ENCODE assay signal across 2 cellular contexts in the genomic region with DNA sequence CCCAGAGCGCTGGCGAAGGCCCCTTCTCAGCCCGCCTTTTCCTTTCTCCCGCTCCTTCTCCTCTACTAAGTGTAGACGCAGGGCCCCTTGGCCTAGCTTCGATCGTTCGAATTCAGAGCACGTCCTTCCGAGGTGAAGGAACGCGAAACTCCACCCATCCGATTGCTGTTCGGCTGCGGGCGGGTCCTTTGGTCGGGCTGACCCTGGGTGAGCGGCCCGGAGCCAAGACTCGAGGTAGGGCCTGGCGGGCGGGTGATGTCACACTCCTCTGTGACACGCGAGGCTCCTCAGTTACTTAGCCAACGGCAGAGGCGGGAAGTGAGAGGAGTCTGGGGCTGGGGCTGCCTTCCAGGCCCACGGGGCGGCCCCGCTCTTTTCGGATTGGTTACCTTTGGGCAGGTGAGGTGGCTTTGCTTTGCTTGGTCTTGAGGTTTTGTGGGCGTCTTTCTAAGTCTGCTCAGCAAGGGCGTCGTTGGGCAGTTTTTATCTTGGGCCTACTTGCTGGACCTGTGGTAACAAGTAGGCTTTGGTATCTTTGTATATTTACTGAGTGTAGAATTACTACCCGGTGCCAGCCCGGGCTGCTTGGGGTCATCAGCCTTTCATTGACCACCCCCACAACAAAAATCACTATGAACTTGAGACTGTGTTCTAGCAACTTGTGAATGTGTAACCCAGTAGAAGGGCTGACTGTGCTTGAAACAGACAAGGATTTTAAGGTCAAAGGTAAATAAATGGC.
TF ChIP-seq lines count a peak whose summit lies in the region.

No MANE protein-coding gene starts in this region.

TF ChIP-seq in Ishikawa, 13 proteins besides CTCF, POLR2A, EP300 and RAD21 (continued from another document):
- TF ChIP-seq, protein P1, sequence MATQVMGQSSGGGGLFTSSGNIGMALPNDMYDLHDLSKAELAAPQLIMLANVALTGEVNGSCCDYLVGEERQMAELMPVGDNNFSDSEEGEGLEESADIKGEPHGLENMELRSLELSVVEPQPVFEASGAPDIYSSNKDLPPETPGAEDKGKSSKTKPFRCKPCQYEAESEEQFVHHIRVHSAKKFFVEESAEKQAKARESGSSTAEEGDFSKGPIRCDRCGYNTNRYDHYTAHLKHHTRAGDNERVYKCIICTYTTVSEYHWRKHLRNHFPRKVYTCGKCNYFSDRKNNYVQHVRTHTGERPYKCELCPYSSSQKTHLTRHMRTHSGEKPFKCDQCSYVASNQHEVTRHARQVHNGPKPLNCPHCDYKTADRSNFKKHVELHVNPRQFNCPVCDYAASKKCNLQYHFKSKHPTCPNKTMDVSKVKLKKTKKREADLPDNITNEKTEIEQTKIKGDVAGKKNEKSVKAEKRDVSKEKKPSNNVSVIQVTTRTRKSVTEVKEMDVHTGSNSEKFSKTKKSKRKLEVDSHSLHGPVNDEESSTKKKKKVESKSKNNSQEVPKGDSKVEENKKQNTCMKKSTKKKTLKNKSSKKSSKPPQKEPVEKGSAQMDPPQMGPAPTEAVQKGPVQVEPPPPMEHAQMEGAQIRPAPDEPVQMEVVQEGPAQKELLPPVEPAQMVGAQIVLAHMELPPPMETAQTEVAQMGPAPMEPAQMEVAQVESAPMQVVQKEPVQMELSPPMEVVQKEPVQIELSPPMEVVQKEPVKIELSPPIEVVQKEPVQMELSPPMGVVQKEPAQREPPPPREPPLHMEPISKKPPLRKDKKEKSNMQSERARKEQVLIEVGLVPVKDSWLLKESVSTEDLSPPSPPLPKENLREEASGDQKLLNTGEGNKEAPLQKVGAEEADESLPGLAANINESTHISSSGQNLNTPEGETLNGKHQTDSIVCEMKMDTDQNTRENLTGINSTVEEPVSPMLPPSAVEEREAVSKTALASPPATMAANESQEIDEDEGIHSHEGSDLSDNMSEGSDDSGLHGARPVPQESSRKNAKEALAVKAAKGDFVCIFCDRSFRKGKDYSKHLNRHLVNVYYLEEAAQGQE (IDR thresholded peaks at IDR 0.05; ENCODE audit: low read depth) = no peak
- TF ChIP-seq CEBPB (IDR thresholded peaks at IDR 0.05) (no peak), TAF1 (IDR thresholded peaks at IDR 0.05; ENCODE audit: low read depth) (no peak), EGR1 (IDR thresholded peaks at IDR 0.05) (no peak), YY1 (IDR thresholded peaks at IDR 0.05; ENCODE audit: low read depth) (no peak), TEAD4 (IDR thresholded peaks at IDR 0.05) (peak; percentile 30; the same call in 1 of the 2 replicates), CREB1 (IDR thresholded peaks at IDR 0.05; ENCODE audit: low read depth) (0 out of 2 replicates have a peak, but pooled peaks have one; percentile 58), TCF12 (IDR thresholded peaks at IDR 0.05; ENCODE audit: low read depth) (no peak), NFIC (IDR thresholded peaks at IDR 0.05) (peak; percentile 69), FOXM1 (IDR thresholded peaks at IDR 0.05; ENCODE audit: borderline replicate concordance, low read depth) (no peak; the same call in 1 of the 2 replicates), ZBTB7A (IDR thresholded peaks at IDR 0.05; ENCODE audit: low read depth) (0 out of 2 replicates have a peak, but pooled peaks have one; percentile 40)
- TF ChIP-seq, protein P2, sequence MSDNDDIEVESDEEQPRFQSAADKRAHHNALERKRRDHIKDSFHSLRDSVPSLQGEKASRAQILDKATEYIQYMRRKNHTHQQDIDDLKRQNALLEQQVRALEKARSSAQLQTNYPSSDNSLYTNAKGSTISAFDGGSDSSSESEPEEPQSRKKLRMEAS (IDR thresholded peaks at IDR 0.05) = peak; percentile 94

TF ChIP-seq in SK-N-SH treated with all-trans-retinoic acid at 6 μM for 48 hours, 23 proteins besides CTCF, POLR2A, EP300 and RAD21 (continued from another document):
- TF ChIP-seq, protein P3, sequence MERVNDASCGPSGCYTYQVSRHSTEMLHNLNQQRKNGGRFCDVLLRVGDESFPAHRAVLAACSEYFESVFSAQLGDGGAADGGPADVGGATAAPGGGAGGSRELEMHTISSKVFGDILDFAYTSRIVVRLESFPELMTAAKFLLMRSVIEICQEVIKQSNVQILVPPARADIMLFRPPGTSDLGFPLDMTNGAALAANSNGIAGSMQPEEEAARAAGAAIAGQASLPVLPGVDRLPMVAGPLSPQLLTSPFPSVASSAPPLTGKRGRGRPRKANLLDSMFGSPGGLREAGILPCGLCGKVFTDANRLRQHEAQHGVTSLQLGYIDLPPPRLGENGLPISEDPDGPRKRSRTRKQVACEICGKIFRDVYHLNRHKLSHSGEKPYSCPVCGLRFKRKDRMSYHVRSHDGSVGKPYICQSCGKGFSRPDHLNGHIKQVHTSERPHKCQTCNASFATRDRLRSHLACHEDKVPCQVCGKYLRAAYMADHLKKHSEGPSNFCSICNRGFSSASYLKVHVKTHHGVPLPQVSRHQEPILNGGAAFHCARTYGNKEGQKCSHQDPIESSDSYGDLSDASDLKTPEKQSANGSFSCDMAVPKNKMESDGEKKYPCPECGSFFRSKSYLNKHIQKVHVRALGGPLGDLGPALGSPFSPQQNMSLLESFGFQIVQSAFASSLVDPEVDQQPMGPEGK (CRISPR knock-in tag; IDR thresholded peaks at IDR 0.05; ENCODE audit: borderline replicate concordance) = no peak
- TF ChIP-seq, protein P4, sequence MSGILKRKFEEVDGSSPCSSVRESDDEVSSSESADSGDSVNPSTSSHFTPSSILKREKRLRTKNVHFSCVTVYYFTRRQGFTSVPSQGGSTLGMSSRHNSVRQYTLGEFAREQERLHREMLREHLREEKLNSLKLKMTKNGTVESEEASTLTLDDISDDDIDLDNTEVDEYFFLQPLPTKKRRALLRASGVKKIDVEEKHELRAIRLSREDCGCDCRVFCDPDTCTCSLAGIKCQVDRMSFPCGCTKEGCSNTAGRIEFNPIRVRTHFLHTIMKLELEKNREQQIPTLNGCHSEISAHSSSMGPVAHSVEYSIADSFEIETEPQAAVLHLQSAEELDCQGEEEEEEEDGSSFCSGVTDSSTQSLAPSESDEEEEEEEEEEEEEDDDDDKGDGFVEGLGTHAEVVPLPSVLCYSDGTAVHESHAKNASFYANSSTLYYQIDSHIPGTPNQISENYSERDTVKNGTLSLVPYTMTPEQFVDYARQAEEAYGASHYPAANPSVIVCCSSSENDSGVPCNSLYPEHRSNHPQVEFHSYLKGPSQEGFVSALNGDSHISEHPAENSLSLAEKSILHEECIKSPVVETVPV (CRISPR knock-in tag; IDR thresholded peaks at IDR 0.05) = no peak
- no peak for TF ChIP-seq ZNF70 (CRISPR knock-in tag; IDR thresholded peaks at IDR 0.05)
- no peak for TF ChIP-seq SNAI2 (CRISPR knock-in tag; IDR thresholded peaks at IDR 0.05)
- no peak for TF ChIP-seq GLIS3 (CRISPR knock-in tag; IDR thresholded peaks at IDR 0.05)
- no peak for TF ChIP-seq ARNTL (CRISPR knock-in tag; IDR thresholded peaks at IDR 0.05; ENCODE audit: borderline replicate concordance, low read depth)
- TF ChIP-seq, protein P5, sequence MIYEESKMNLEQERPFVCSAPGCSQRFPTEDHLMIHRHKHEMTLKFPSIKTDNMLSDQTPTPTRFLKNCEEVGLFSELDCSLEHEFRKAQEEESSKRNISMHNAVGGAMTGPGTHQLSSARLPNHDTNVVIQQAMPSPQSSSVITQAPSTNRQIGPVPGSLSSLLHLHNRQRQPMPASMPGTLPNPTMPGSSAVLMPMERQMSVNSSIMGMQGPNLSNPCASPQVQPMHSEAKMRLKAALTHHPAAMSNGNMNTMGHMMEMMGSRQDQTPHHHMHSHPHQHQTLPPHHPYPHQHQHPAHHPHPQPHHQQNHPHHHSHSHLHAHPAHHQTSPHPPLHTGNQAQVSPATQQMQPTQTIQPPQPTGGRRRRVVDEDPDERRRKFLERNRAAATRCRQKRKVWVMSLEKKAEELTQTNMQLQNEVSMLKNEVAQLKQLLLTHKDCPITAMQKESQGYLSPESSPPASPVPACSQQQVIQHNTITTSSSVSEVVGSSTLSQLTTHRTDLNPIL (CRISPR knock-in tag; IDR thresholded peaks at IDR 0.05; ENCODE audit: low read depth) = no peak
- TF ChIP-seq, protein P6, sequence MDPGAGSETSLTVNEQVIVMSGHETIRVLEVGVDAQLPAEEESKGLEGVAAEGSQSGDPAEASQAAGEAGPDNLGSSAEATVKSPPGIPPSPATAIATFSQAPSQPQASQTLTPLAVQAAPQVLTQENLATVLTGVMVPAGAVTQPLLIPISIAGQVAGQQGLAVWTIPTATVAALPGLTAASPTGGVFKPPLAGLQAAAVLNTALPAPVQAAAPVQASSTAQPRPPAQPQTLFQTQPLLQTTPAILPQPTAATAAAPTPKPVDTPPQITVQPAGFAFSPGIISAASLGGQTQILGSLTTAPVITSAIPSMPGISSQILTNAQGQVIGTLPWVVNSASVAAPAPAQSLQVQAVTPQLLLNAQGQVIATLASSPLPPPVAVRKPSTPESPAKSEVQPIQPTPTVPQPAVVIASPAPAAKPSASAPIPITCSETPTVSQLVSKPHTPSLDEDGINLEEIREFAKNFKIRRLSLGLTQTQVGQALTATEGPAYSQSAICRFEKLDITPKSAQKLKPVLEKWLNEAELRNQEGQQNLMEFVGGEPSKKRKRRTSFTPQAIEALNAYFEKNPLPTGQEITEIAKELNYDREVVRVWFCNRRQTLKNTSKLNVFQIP (CRISPR knock-in tag; IDR thresholded peaks at IDR 0.05; ENCODE audit: borderline replicate concordance, low read depth) = no peak
- no peak for TF ChIP-seq TOX (CRISPR knock-in tag; IDR thresholded peaks at IDR 0.05; ENCODE audit: borderline replicate concordance)
- no peak for TF ChIP-seq ESRRG (CRISPR knock-in tag; IDR thresholded peaks at IDR 0.05)
- TF ChIP-seq RARB (CRISPR knock-in tag; IDR thresholded peaks at IDR 0.05) = no peak
